13 cellular contexts compared by ENCODE assay signal in genomic region chr11:76763573-76764348, GRCh38. TPM values are rescaled to one million over a fixed set of nuclear protein-coding genes. Genes with fewer than 3 reads are reported as not detected.
DNase-seq lines count a peak whose midpoint lies in the region; ATAC-seq, FAIRE-seq and TF ChIP-seq lines count a peak whose summit lies in the region.
"Had no signal": no experiment of that assay in that cellular context is flagged by ENCODE, and none has a peak within 500 bp of the region (broad histone marks: within the 10 kb centered on the region; RNA-seq: fewer than 3 reads in every experiment).

No MANE protein-coding gene starts in this region.

- POLR2A ChIA-PET in A549 (lab: Yijun Ruan, JAX): interaction anchor here (1.1 to 1.5 kb wide), 4 partner anchors 11 to 24 kb away, joined by 3 to 7 read pairs (median 6); partner anchors contain the start of gene TSKU

- H3K4me1 Mint-ChIP-seq in dendritic cell treated with granulocyte-macrophage colony-stimulating factor and Interleukin-4, amounts not matched to agents 40 ng/mL and 50 ng/mL, for 4 days (ENCODE audit: low read depth): peaks cover 26% of the 10 kb centered on the region
- peaks cover 8% of the 10 kb centered on the region for H3K4me1 Mint-ChIP-seq in progenitor cell of endocrine pancreas (ENCODE audit: low read depth)

- peak in 1 of 2 experiments; percentile 42 for DNase-seq in A549 (ENCODE audit: low read depth in 1 of 2, low spot score in 1 of 2)
- peak; percentile 90 for DNase-seq in M059J (ENCODE audit: low read depth)
- DNase-seq in medulla oblongata (ENCODE audit: extremely low spot score): peak; percentile 81
- no peak for DNase-seq in 8988T
- DNase-seq in DMS153 treated with DMSO at 0.1 percent for 48 hours (lab: John Stamatoyannopoulos, UW; ENCODE audit: unreplicated experiment): no peak
- no peak for DNase-seq in NCI-H1417 (lab: John Stamatoyannopoulos, UW)
- DNase-seq in progenitor cell of endocrine pancreas (ENCODE audit: low spot score, unreplicated experiment): no peak
- DNase-seq: stimulated activated naive CD4-positive, alpha-beta T cell; T-cell had no signal

- H3K9me3 ChIP-seq in A549: no peaks in the 10 kb centered on the region

- no peak overlapping the region for H3K4me3 Mint-ChIP-seq in dendritic cell treated with granulocyte-macrophage colony-stimulating factor and Interleukin-4, amounts not matched to agents 40 ng/mL and 50 ng/mL, for 4 days
- H3K4me3 Mint-ChIP-seq in progenitor cell of endocrine pancreas (ENCODE audit: low read depth): no peak overlapping the region
- H3K4me3 Mint-ChIP-seq: T-cell had no signal

- TF ChIP-seq CTCF in A549 (IDR thresholded peaks at IDR 0.05) (no peak), progenitor cell of endocrine pancreas (IDR thresholded peaks at IDR 0.05; ENCODE audit: unreplicated experiment) (no peak)

- ATAC-seq in A549: peak in 1 of 2 experiments; percentile 16; a peak in 3 of 6 replicates
- ATAC-seq: T-cell had no signal

- H3K9me3 Mint-ChIP-seq in dendritic cell treated with granulocyte-macrophage colony-stimulating factor and Interleukin-4, amounts not matched to agents 40 ng/mL and 50 ng/mL, for 4 days: no peaks in the 10 kb centered on the region
- H3K9me3 Mint-ChIP-seq in progenitor cell of endocrine pancreas (ENCODE audit: low read depth): no peaks in the 10 kb centered on the region
- H3K9me3 Mint-ChIP-seq: T-cell had no signal

- CTCF ChIA-PET in A549 (lab: Yijun Ruan, JAX): interaction anchor here (1.3 to 12.9 kb wide), 5 partner anchors 28 to 155 kb away, joined by 4 to 78 read pairs (median 5); no protein-coding TSS in a partner anchor

- WGBS in A549 (ENCODE audit: missing lambda C conversion rate): 55% methylated on average over 5 of the region's 5 CpGs

- no peak for FAIRE-seq in A549 (lab: Jason Lieb, UNC)
- FAIRE-seq: small intestine had no signal

- TF ChIP-seq POLR2A in A549 (IDR thresholded peaks at IDR 0.05; ENCODE audit: low read length): 0 out of 2 replicates have a peak, but pooled peaks have one; percentile 12

- H3K27me3 Mint-ChIP-seq in dendritic cell treated with granulocyte-macrophage colony-stimulating factor and Interleukin-4, amounts not matched to agents 40 ng/mL and 50 ng/mL, for 4 days: peaks cover 48% of the 10 kb centered on the region
- H3K27me3 Mint-ChIP-seq in progenitor cell of endocrine pancreas: peaks cover 19% of the 10 kb centered on the region

- no peak overlapping the region for H3K4me3 ChIP-seq in A549
- H3K4me3 ChIP-seq: dorsolateral prefrontal cortex had no signal

- no peaks in the 10 kb centered on the region for H3K36me3 Mint-ChIP-seq in dendritic cell treated with granulocyte-macrophage colony-stimulating factor and Interleukin-4, amounts not matched to agents 40 ng/mL and 50 ng/mL, for 4 days (ENCODE audit: low read depth)
- H3K36me3 Mint-ChIP-seq in progenitor cell of endocrine pancreas (ENCODE audit: insufficient read depth): no peaks in the 10 kb centered on the region
- H3K36me3 Mint-ChIP-seq: T-cell had no signal

- peak overlapping the region; percentile 97 to 100 for H3K27ac ChIP-seq in A549
- H3K27ac ChIP-seq: C4-2B, dorsolateral prefrontal cortex had no signal

- TF ChIP-seq RAD21 in A549 (conservative IDR thresholded peaks at IDR 0.05 in 1 of 2, IDR thresholded peaks at IDR 0.05 in 1 of 2): no peak

- TF ChIP-seq EP300 in A549 (IDR thresholded peaks at IDR 0.05): no peak

- peak overlapping the region; percentile 34 for H3K27ac Mint-ChIP-seq in dendritic cell treated with granulocyte-macrophage colony-stimulating factor and Interleukin-4, amounts not matched to agents 40 ng/mL and 50 ng/mL, for 4 days
- no peak overlapping the region for H3K27ac Mint-ChIP-seq in progenitor cell of endocrine pancreas
- H3K27ac Mint-ChIP-seq: T-cell had no signal

- peaks cover 82% of the 10 kb centered on the region for H3K4me1 ChIP-seq in A549

- H3K4me2 ChIP-seq in A549: peak overlapping the region; percentile 95

- intact Hi-C loops in dendritic cell treated with granulocyte-macrophage colony-stimulating factor and Interleukin-4, amounts not matched to agents 40 ng/mL and 50 ng/mL, for 4 days (cut with micrococcal nuclease): no loop called here

TF ChIP-seq in A549, 52 proteins besides CTCF, POLR2A, EP300 and RAD21:
- no peak for TF ChIP-seq RNF2 (IDR thresholded peaks at IDR 0.05; ENCODE audit: borderline replicate concordance, low read depth)
- TF ChIP-seq HDAC2 (IDR thresholded peaks at IDR 0.05): no peak
- TF ChIP-seq FOSL2 (IDR thresholded peaks at IDR 0.05): no peak
- peak; percentile 50; the same call in 1 of the 2 replicates for TF ChIP-seq FOSL2 (CRISPR knock-in tag; IDR thresholded peaks at IDR 0.05)

RNA-seq across cellular contexts. Expression of gene TSKU, which starts 19.4 kb away (rescaled TPM):
- polyA plus RNA-seq in A549 (2011; rRNA removed) (164 and 188 TPM in 2 replicates), A549 (2017; fragmentation: RNase III; extraction: RNeasy Plus Mini Kit Qiagen cat#74134 plus additional on column Dnase treatment) (145 to 171 TPM (median 164 TPM) in 3 replicates)
- polyA plus RNA-seq in A549 (2012; cell fraction: cytosol; rRNA removed): 177 and 263 TPM in 2 replicates
- polyA plus RNA-seq in A549 (2012; cell fraction: nucleus; rRNA removed): 271 and 323 TPM in 2 replicates
- polyA minus RNA-seq in A549 (2011; rRNA and poly(A)+ RNA removed): 186 and 192 TPM in 2 replicates
- 22.2 and 27.0 TPM in 2 replicates for total RNA-seq in M059J (2014; rRNA removed; shearing (Covaris generic))
- 27.1 and 29.8 TPM in 2 replicates for total RNA-seq in progenitor cell of endocrine pancreas

Comparison
In these comparisons a context has a peak if more than half of its experiments do, and no peak if none do; other contexts are left out.
1. DNase-seq: peak in M059J (single experiment) and medulla oblongata (single experiment); none in 8988T (single experiment), DMS153 treated with DMSO at 0.1 percent for 48 hours (single experiment), NCI-H1417 (0 of 3) and progenitor cell of endocrine pancreas (single experiment).